21 cellular contexts compared by ENCODE assay signal in the genomic region with DNA sequence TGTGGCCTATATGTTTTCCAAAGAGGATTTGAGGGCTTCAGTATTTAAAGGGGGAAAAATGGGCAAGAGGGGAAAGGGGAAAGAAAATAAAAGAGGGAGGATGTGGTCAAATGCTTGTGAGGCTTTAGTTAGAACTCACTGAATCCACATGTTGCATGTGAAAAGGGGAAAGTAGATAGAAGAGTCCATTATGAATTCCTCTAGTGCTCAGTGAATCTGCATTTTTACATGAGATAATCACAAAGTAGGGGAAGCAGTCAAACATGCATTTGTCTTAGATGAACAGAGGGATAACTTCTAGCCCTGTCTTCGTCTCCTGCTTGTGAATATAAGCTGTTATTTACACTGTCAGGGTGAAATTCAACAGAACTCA.
"Had no signal": no experiment of that assay in that cellular context is flagged by ENCODE, and none has a peak within 500 bp of the region (broad histone marks: within the 10 kb centered on the region; RNA-seq: fewer than 3 reads in every experiment).

No MANE protein-coding gene starts in this region.

- H3K4me3 ChIP-seq: body of pancreas, lower lobe of right lung, neural progenitor cell, thyroid gland, upper lobe of right lung had no signal

- H3K27ac ChIP-seq: body of pancreas, foreskin keratinocyte, lower lobe of right lung, neural progenitor cell, thyroid gland, upper lobe of right lung had no signal

- ATAC-seq: body of pancreas; foreskin keratinocyte; left lobe of liver; lower lobe of right lung; naive thymus-derived CD4-positive, alpha-beta T cell; sciatic nerve; stimulated activated naive CD8-positive, alpha-beta T cell treated with anti-CD3 and anti-CD28 coated beads, Interleukin-15, Interleukin-2, amounts not matched to agents 100 U/mL and 50 U/mL, for 24 hours; upper lobe of right lung had no signal

- DNase-seq: activated CD4-positive, alpha-beta memory T cell treated with anti-CD3 and anti-CD28 coated beads for 36 hours; activated CD4-positive, alpha-beta T cell treated with anti-CD3 and anti-CD28 coated beads for 48 hours; activated CD4-positive, CD25-positive, alpha-beta regulatory T cell; activated effector memory CD4-positive, alpha-beta T cell treated with anti-CD3 and anti-CD28 coated beads, Interleukin-2, amount 50 U/mL, for 16 hours; activated naive CD4-positive, alpha-beta T cell treated with anti-CD3 and anti-CD28 coated beads, Interleukin-2, amount 10 ng/mL, durations not matched to agents 7 days and 5 days; activated T-cell treated with anti-CD3 and anti-CD28 coated beads for 4 hours; amygdala; body of pancreas; effector CD4-positive, alpha-beta T cell; erythroblast; foreskin keratinocyte; lower lobe of right lung; mesendoderm; naive thymus-derived CD4-positive, alpha-beta T cell; stimulated activated CD4-positive, alpha-beta T cell treated with anti-CD3 and anti-CD28 coated beads, Interleukin-4, amount 100 ng/mL, for 24 hours; stimulated activated naive CD8-positive, alpha-beta T cell treated with anti-CD3 and anti-CD28 coated beads, Interleukin-15, Interleukin-2, amounts not matched to agents 100 U/mL and 50 U/mL, for 24 hours; thyroid gland; upper lobe of right lung had no signal

- H3K27me3 ChIP-seq: body of pancreas, foreskin keratinocyte, neural progenitor cell, thyroid gland, upper lobe of right lung had no signal

- H3K36me3 ChIP-seq: lower lobe of right lung, neural progenitor cell, thyroid gland, upper lobe of right lung had no signal

- H3K9me3 ChIP-seq: body of pancreas, lower lobe of right lung, thyroid gland, upper lobe of right lung had no signal

- H3K4me1 ChIP-seq: body of pancreas, foreskin keratinocyte, lower lobe of right lung, neural progenitor cell, thyroid gland, upper lobe of right lung had no signal
